9 cellular contexts compared by ENCODE assay signal in genomic region chr11:95968585-95968984, GRCh38. TPM values are rescaled to one million over a fixed set of nuclear protein-coding genes. Genes with fewer than 3 reads are reported as not detected.
A peak's percentile ranks its signal among the peaks of the same experiment; 100 is the strongest.
DNase-seq lines count a peak whose midpoint lies in the region; ATAC-seq, FAIRE-seq and TF ChIP-seq lines count a peak whose summit lies in the region.
"Had no signal": no experiment of that assay in that cellular context is flagged by ENCODE, and none has a peak within 500 bp of the region (broad histone marks: within the 10 kb centered on the region; RNA-seq: fewer than 3 reads in every experiment).

No MANE protein-coding gene starts in this region.

- CTCF ChIA-PET in Caco-2 (lab: Charles Lee) (interaction anchor here (0.6 to 2.7 kb wide), 2 partner anchors 120 to 133 kb away, joined by 3 to 10 read pairs; no protein-coding TSS in a partner anchor), IMR-90 (lab: Yijun Ruan, JAX) (interaction anchor here (1.7 kb wide), 1 partner anchor 12 kb away, joined by 5 read pairs; no protein-coding TSS in a partner anchor)

- no peak overlapping the region for H4K5ac ChIP-seq in IMR-90 (ENCODE audit: low read depth, low read length)

- H2BK5ac ChIP-seq in IMR-90 (ENCODE audit: low read depth, low read length, poor library complexity, severe bottlenecking) = no peak overlapping the region

- no peaks in the 10 kb centered on the region for H3K36me3 Mint-ChIP-seq in Caco-2 (ENCODE audit: insufficient read depth, unreplicated experiment)
- H3K36me3 Mint-ChIP-seq in astrocyte (ENCODE audit: low read depth, unreplicated experiment) = no peaks in the 10 kb centered on the region

- dilution Hi-C loops in IMR-90 (cut with HindIII; ENCODE audit: low sequenced_read_pairs, unreplicated experiment) = no loop called here

- H3K56ac ChIP-seq in IMR-90 (ENCODE audit: extremely low read depth, insufficient read depth, low read length) = no peak overlapping the region

- ATAC-seq in IMR-90 (ENCODE audit: low read depth) (no peak), aorta (ENCODE audit: low FRiP score) (no peak), HG03469 (IDR thresholded peaks at IDR 0.05; ENCODE audit: unreplicated experiment) (no peak)

- no peak overlapping the region for H3K14ac ChIP-seq in IMR-90 (replicated peaks; ENCODE audit: low read depth, low read length)

- POLR2A ChIA-PET in Caco-2 (lab: Charles Lee) = no interaction called here
- POLR2A ChIA-PET in IMR-90 (lab: Charles Lee; ENCODE audit: unreplicated experiment) = no interaction called here

- BruUV-seq in Caco-2 (replicated peaks; lab: Mats Ljungman, UMichigan) = no TSS peak
- no TSS peak for BruUV-seq in IMR-90 (replicated peaks; lab: Mats Ljungman, UMichigan)

- H3K36me3 ChIP-seq in Caco-2 (ENCODE audit: control insufficient read depth, insufficient read depth, low read length) = no peaks in the 10 kb centered on the region
- no peaks in the 10 kb centered on the region for H3K36me3 ChIP-seq in IMR-90 (ENCODE audit: control insufficient read depth, insufficient read depth, low read length)
- H3K36me3 ChIP-seq in astrocyte (ENCODE audit: insufficient read depth, low read length) = no peaks in the 10 kb centered on the region
- no peaks in the 10 kb centered on the region for H3K36me3 ChIP-seq in kidney epithelial cell (ENCODE audit: control insufficient read depth, insufficient read depth, low read length)
- no peaks in the 10 kb centered on the region for H3K36me3 ChIP-seq in effector memory CD4-positive, alpha-beta T cell (ENCODE audit: control insufficient read depth, insufficient read depth, low read length)
- no peaks in the 10 kb centered on the region for H3K36me3 ChIP-seq in aorta (ENCODE audit: control insufficient read depth in 1 of 2, insufficient read depth in 2 of 2, low read length in 1 of 2)

- no peaks in the 10 kb centered on the region for H3K27me3 Mint-ChIP-seq in Caco-2 (ENCODE audit: insufficient read depth, unreplicated experiment)
- H3K27me3 Mint-ChIP-seq in astrocyte (ENCODE audit: low read depth, unreplicated experiment) = no peaks in the 10 kb centered on the region

- H3K4me1 Mint-ChIP-seq in Caco-2 (ENCODE audit: low read depth, unreplicated experiment) (no peaks in the 10 kb centered on the region), astrocyte (ENCODE audit: low read depth, unreplicated experiment) (peaks cover 2% of the 10 kb centered on the region)

- no peaks in the 10 kb centered on the region for H4K20me1 ChIP-seq in IMR-90 (ENCODE audit: insufficient read depth, low read length)
- H4K20me1 ChIP-seq in astrocyte (ENCODE audit: insufficient read depth, low read length) = no peaks in the 10 kb centered on the region

- H2AFZ ChIP-seq in IMR-90 (replicated peaks; ENCODE audit: low read length, poor library complexity) (no peak overlapping the region), astrocyte (ENCODE audit: low read depth, low read length) (no peak overlapping the region)

- peaks cover 3% of the 10 kb centered on the region; the same call in 1 of the 2 replicates for H3K9me1 ChIP-seq in IMR-90 (ENCODE audit: insufficient read depth, low read length)

- no peak overlapping the region for H3K23ac ChIP-seq in IMR-90 (ENCODE audit: low read depth, low read length)

- no peak overlapping the region for H4K8ac ChIP-seq in IMR-90 (ENCODE audit: low read depth in 2 of 2, low read length in 2 of 2)

- peak; percentile 37 for TF ChIP-seq RAD21 in IMR-90 (IDR thresholded peaks at IDR 0.05; ENCODE audit: low read length)

- H3K27me3 ChIP-seq in Caco-2 (replicated peaks; ENCODE audit: control insufficient read depth, insufficient read depth, low read length) = no peaks in the 10 kb centered on the region
- no peaks in the 10 kb centered on the region for H3K27me3 ChIP-seq in IMR-90 (ENCODE audit: control insufficient read depth, insufficient read depth, low read length)
- no peaks in the 10 kb centered on the region for H3K27me3 ChIP-seq in astrocyte (ENCODE audit: insufficient read depth, low read length)
- no peaks in the 10 kb centered on the region for H3K27me3 ChIP-seq in kidney epithelial cell (ENCODE audit: control insufficient read depth, insufficient read depth, low read length)
- no peaks in the 10 kb centered on the region for H3K27me3 ChIP-seq in effector memory CD4-positive, alpha-beta T cell (replicated peaks; ENCODE audit: control insufficient read depth, insufficient read depth, low read length, poor library complexity, severe bottlenecking)
- H3K27me3 ChIP-seq in aorta (ENCODE audit: control insufficient read depth in 1 of 2, insufficient read depth in 2 of 2, low read length in 1 of 2) = no peaks in the 10 kb centered on the region

- FAIRE-seq in astrocyte (lab: Jason Lieb, UNC) = no peak

- H3K27ac ChIP-seq in IMR-90 (ENCODE audit: insufficient read depth, low read length) = no peak overlapping the region
- H3K27ac ChIP-seq in astrocyte (ENCODE audit: low read depth, low read length) = no peak overlapping the region
- H3K27ac ChIP-seq in effector memory CD4-positive, alpha-beta T cell (ENCODE audit: insufficient read depth, low read length, poor library complexity, severe bottlenecking) = no peak overlapping the region
- no peak overlapping the region for H3K27ac ChIP-seq in aorta (ENCODE audit: low read depth in 1 of 2, low read length in 2 of 2)

- H3K4me3 ChIP-seq in Caco-2 (ENCODE audit: low read depth, low read length) (no peak overlapping the region), IMR-90 (ENCODE audit: insufficient read depth, low read depth, low read length) (no peak overlapping the region), astrocyte (ENCODE audit: insufficient read depth, low read depth, low read length) (no peak overlapping the region), kidney epithelial cell (ENCODE audit: low read depth, low read length) (no peak overlapping the region), aorta (ENCODE audit: low read length in 2 of 2) (no peak overlapping the region)
- no peak overlapping the region for H3K4me3 ChIP-seq in effector memory CD4-positive, alpha-beta T cell (ENCODE audit: insufficient read depth, low read depth, low read length, poor library complexity, severe bottlenecking)

- in situ Hi-C loops in IMR-90 (cut with MboI; ENCODE audit: low sequenced_read_pairs) = no loop called here

- DNase-seq in Caco-2 (peak in 1 of 2 experiments; percentile 30), IMR-90 (peak; percentile 12), astrocyte (ENCODE audit: low read depth) (no peak), kidney epithelial cell (ENCODE audit: low read depth) (no peak), aorta (no peak), NCI-H146 (lab: John Stamatoyannopoulos, UW) (no peak)
- no peak for DNase-seq in effector memory CD4-positive, alpha-beta T cell
- DNase-seq: NCI-H1436 treated with DMSO at 0.1 percent for 48 hours had no signal

- no peak overlapping the region for H3K4me3 Mint-ChIP-seq in Caco-2 (ENCODE audit: unreplicated experiment)
- H3K4me3 Mint-ChIP-seq in astrocyte (ENCODE audit: unreplicated experiment) = no peak overlapping the region

- H3K79me2 ChIP-seq in astrocyte (ENCODE audit: insufficient read depth, low read length) = no peaks in the 10 kb centered on the region

- intact Hi-C loops in Caco-2 (cut with micrococcal nuclease; ENCODE audit: unreplicated experiment) = loop anchor here (1.0 kb wide), 2 partner anchors 119 to 132 kb away; no protein-coding TSS in a partner anchor
- intact Hi-C loops in IMR-90 (cut with micrococcal nuclease) = no loop called here
- intact Hi-C loops in aorta (cut with DNase I) = no loop called here

- H3K9me3 Mint-ChIP-seq in Caco-2 (ENCODE audit: unreplicated experiment) (peaks cover 9% of the 10 kb centered on the region), astrocyte (ENCODE audit: unreplicated experiment) (no peaks in the 10 kb centered on the region)

- H3K4me2 ChIP-seq in IMR-90 (ENCODE audit: low read depth, low read length) (no peak overlapping the region), astrocyte (ENCODE audit: low read length) (no peak overlapping the region)

- no peaks in the 10 kb centered on the region for H3K79me1 ChIP-seq in IMR-90 (ENCODE audit: low read depth in 1 of 2, low read length in 2 of 2)

- no peak overlapping the region for H3K4ac ChIP-seq in IMR-90 (ENCODE audit: low read depth, low read length)

- H2AK9ac ChIP-seq in IMR-90 (replicated peaks; ENCODE audit: low read depth, low read length, poor library complexity) = no peak overlapping the region

- no peak overlapping the region for H3K27ac Mint-ChIP-seq in Caco-2 (ENCODE audit: unreplicated experiment)
- H3K27ac Mint-ChIP-seq in astrocyte (ENCODE audit: unreplicated experiment) = no peak overlapping the region

- TF ChIP-seq POLR2A in IMR-90 (IDR thresholded peaks at IDR 0.05; ENCODE audit: low read depth, low read length) = no peak

- no peaks in the 10 kb centered on the region for H3K4me1 ChIP-seq in Caco-2
- H3K4me1 ChIP-seq in IMR-90 (ENCODE audit: control insufficient read depth, insufficient read depth, low read length) = no peaks in the 10 kb centered on the region
- no peaks in the 10 kb centered on the region for H3K4me1 ChIP-seq in astrocyte (ENCODE audit: insufficient read depth, low read length)
- H3K4me1 ChIP-seq in effector memory CD4-positive, alpha-beta T cell (ENCODE audit: control insufficient read depth, insufficient read depth, low read length, poor library complexity, severe bottlenecking) = no peaks in the 10 kb centered on the region
- no peaks in the 10 kb centered on the region for H3K4me1 ChIP-seq in aorta (ENCODE audit: control insufficient read depth in 1 of 2, insufficient read depth in 2 of 2, low read length in 2 of 2)

- no peak overlapping the region for H2BK20ac ChIP-seq in IMR-90 (ENCODE audit: low read depth, low read length)

- H3K9ac ChIP-seq in IMR-90 (ENCODE audit: low read depth, low read length) (no peak overlapping the region), astrocyte (ENCODE audit: low read length) (no peak overlapping the region)

- peak; percentile 58 to 62 for TF ChIP-seq CTCF in Caco-2 (IDR thresholded peaks at IDR 0.05; ENCODE audit: insufficient read depth in 1 of 2, low read depth in 1 of 2, low read length in 1 of 2, severe bottlenecking in 1 of 2, unreplicated experiment in 1 of 2)
- peak; percentile 30; the same call in 1 of the 2 replicates for TF ChIP-seq CTCF in IMR-90 (conservative IDR thresholded peaks at IDR 0.05; ENCODE audit: low read depth, low read length)
- TF ChIP-seq CTCF in astrocyte (IDR thresholded peaks at IDR 0.05; ENCODE audit: insufficient read depth, low read depth, low read length) = peak; percentile 24
- peak; percentile 29 for TF ChIP-seq CTCF in kidney epithelial cell (IDR thresholded peaks at IDR 0.05; ENCODE audit: insufficient read depth, low read length, poor library complexity, severe bottlenecking)

- no peak overlapping the region for H3K18ac ChIP-seq in IMR-90 (ENCODE audit: low read depth, low read length)

- H3K9me3 ChIP-seq in Caco-2 = peaks cover 4% of the 10 kb centered on the region; the same call in 1 of the 2 replicates
- H3K9me3 ChIP-seq in IMR-90 (ENCODE audit: control insufficient read depth, insufficient read depth, low read length) = no peaks in the 10 kb centered on the region
- H3K9me3 ChIP-seq in astrocyte (ENCODE audit: insufficient read depth, low read depth, low read length) = no peaks in the 10 kb centered on the region
- no peaks in the 10 kb centered on the region for H3K9me3 ChIP-seq in effector memory CD4-positive, alpha-beta T cell (ENCODE audit: control insufficient read depth, low read length)
- no peaks in the 10 kb centered on the region for H3K9me3 ChIP-seq in aorta (ENCODE audit: control insufficient read depth, low read length)

- no peak overlapping the region for H2BK120ac ChIP-seq in IMR-90 (ENCODE audit: low read depth, low read length)

- H2AK5ac ChIP-seq in IMR-90 (ENCODE audit: low read depth, low read length) = no peak overlapping the region

- no CpG with 5 or more reads among the region's 1 CpG for WGBS in IMR-90 (ENCODE audit: extremely low coverage in 2 of 2, insufficient read length in 1 of 2), 2 experiments
- WGBS in aorta, 2 donors = 80 to 88% methylated on average over 1 of the region's 1 CpG

- no peak overlapping the region for H4K91ac ChIP-seq in IMR-90 (ENCODE audit: insufficient read depth, low read depth, low read length)

- H2BK15ac ChIP-seq in IMR-90 (ENCODE audit: low read depth, low read length) = no peak overlapping the region

RNA-seq across cellular contexts. Expression of gene MTMR2, which starts 44.7 kb away (rescaled TPM):
- total RNA-seq in Caco-2 (2022) (75.2 and 76.4 TPM in 2 replicates), IMR-90 (2012; rRNA removed) (30.6 and 36.9 TPM in 2 replicates), astrocyte (68.0 and 70.6 TPM in 2 replicates), kidney epithelial cell (33.9 and 46.3 TPM in 2 replicates), aorta (10 to 100 TPM; 36.4 to 40.6 TPM)
- polyA plus RNA-seq in IMR-90 (2012; rRNA removed) (12.3 and 16.6 TPM in 2 replicates), aorta (10 to 100 TPM; 24.8 to 28.3 TPM)
- 9.7 and 12.1 TPM in 2 replicates for polyA plus RNA-seq in IMR-90 (2012; cell fraction: cytosol; rRNA removed)
- polyA plus RNA-seq in IMR-90 (2012; cell fraction: nucleus; rRNA removed; ENCODE audit: low replicate concordance) = 6.0 and 13.5 TPM in 2 replicates
